Comparison of ENCODE assay signal across 9 cellular contexts in genomic region chr2:35973132-35973736, GRCh38.
DNase-seq lines count a peak whose midpoint lies in the region; ATAC-seq and TF ChIP-seq lines count a peak whose summit lies in the region.
"Had no signal": no experiment of that assay in that cellular context is flagged by ENCODE, and none has a peak within 500 bp of the region (broad histone marks: within the 10 kb centered on the region; RNA-seq: fewer than 3 reads in every experiment).

No MANE protein-coding gene starts in this region.

- intact Hi-C loops in left colon (cut with DNase I, micrococcal nuclease), result no loop called here

- H3K9me3 Mint-ChIP-seq in WTC11, result peaks cover 3% of the 10 kb centered on the region; the same call in 1 of the 2 replicates
- H3K9me3 Mint-ChIP-seq: naive B cell had no signal

- CTCF ChIA-PET in WTC11 (lab: Charles Lee), result interaction anchor here (1.3 kb wide), 1 partner anchor 349 kb away, joined by 3 read pairs; no protein-coding TSS in a partner anchor

- ATAC-seq in GM19452 (IDR thresholded peaks at IDR 0.05; ENCODE audit: unreplicated experiment) (peak; percentile 67), HG03442 (IDR thresholded peaks at IDR 0.05; ENCODE audit: unreplicated experiment) (peak; percentile 92), WTC11 (peak; percentile 93), left colon (peak; percentile 74)

- peaks cover 10% of the 10 kb centered on the region for H3K4me1 Mint-ChIP-seq in WTC11
- H3K4me1 Mint-ChIP-seq: naive B cell had no signal

- H3K36me3 Mint-ChIP-seq in WTC11, result no peaks in the 10 kb centered on the region
- H3K36me3 Mint-ChIP-seq: naive B cell had no signal

- H3K27ac Mint-ChIP-seq in WTC11, result no peak overlapping the region

- H3K4me3 Mint-ChIP-seq in WTC11, result no peak overlapping the region
- H3K4me3 Mint-ChIP-seq: naive B cell had no signal

- peak; percentile 31 for DNase-seq in EL
- DNase-seq in WTC11 (ENCODE audit: low spot score), result peak; percentile 21
- DNase-seq in left colon, result peak in 1 of 2 donors; percentile 9
- DNase-seq in NCI-H446 treated with DMSO at 0.1 percent for 48 hours (lab: John Stamatoyannopoulos, UW), result no peak
- no peak for DNase-seq in activated CD4-positive, alpha-beta T cell treated with anti-CD3 and anti-CD28 coated beads, Interleukin-2, amount 50 U/mL, for 48 hours
- DNase-seq in NCI-H187 treated with DMSO at 0.1 percent for 48 hours (lab: John Stamatoyannopoulos, UW), result no peak
- DNase-seq: naive B cell had no signal

- no peaks in the 10 kb centered on the region for H3K27me3 Mint-ChIP-seq in WTC11 (ENCODE audit: low read depth)

- POLR2A ChIA-PET in WTC11 (lab: Charles Lee), result no interaction called here

- TF ChIP-seq CTCF in WTC11 (IDR thresholded peaks at IDR 0.05), result peak; percentile 53; the same call in 1 of the 2 replicates

TF ChIP-seq in WTC11, 78 proteins besides CTCF, POLR2A, EP300 and RAD21:
- TF ChIP-seq SP1 (CRISPR knock-in tag; conservative IDR thresholded peaks at IDR 0.05) (no peak), NFYB (CRISPR knock-in tag; conservative IDR thresholded peaks at IDR 0.05; ENCODE audit: low read depth) (no peak), TP53 (CRISPR knock-in tag; IDR thresholded peaks at IDR 0.05) (no peak), ERG (CRISPR knock-in tag; IDR thresholded peaks at IDR 0.05) (no peak), ESRRA (CRISPR knock-in tag; IDR thresholded peaks at IDR 0.05; ENCODE audit: borderline replicate concordance) (no peak)

Comparison
In these comparisons a context has a peak if more than half of its experiments do, and no peak if none do; other contexts are left out.
1. DNase-seq: peak in EL (single experiment) and WTC11 (single experiment); none in NCI-H446 treated with DMSO at 0.1 percent for 48 hours (single experiment), activated CD4-positive, alpha-beta T cell treated with anti-CD3 and anti-CD28 coated beads, Interleukin-2, amount 50 U/mL, for 48 hours (0 of 2) and NCI-H187 treated with DMSO at 0.1 percent for 48 hours (single experiment).
2. Peak in every context shown above with its lines, with median percentiles within 50 percentile points of each other: ATAC-seq.